ENCODE assay signal across 8 cellular contexts in the genomic region with DNA sequence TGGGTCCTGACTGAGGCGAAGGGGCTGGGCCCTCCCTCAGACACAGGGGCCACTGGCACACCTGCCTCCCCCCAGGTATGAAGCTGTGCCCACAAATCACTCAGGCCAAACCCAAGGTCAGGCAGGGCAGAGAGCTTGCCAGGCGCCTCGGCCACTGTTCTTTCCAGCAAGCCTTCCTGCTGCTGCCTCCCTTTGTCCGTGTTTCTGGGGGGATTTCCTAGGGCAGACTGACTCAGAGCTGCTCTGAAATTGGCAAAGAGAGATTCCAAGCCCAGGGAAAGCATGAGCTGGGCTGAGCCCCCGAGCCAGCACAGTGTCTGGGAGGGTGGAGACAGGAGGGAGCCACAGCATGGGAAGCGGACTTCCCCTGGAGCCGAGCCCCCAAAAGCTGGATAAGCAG. TPM values are rescaled to one million over a fixed set of nuclear protein-coding genes. Genes with fewer than 3 reads are reported as not detected.
DNase-seq lines count a peak whose midpoint lies in the region; ATAC-seq and TF ChIP-seq lines count a peak whose summit lies in the region.

No MANE protein-coding gene starts in this region.

- H3K4me3 ChIP-seq in Panc1 (ENCODE audit: low read depth in 2 of 2, low read length in 2 of 2) (no peak overlapping the region), endodermal cell (ENCODE audit: low read length) (no peak overlapping the region), mesodermal cell (ENCODE audit: extremely low read depth, insufficient read depth, low read length, poor library complexity, severe bottlenecking) (no peak overlapping the region), thymus (ENCODE audit: low read length) (no peak overlapping the region)

- no peaks in the 10 kb centered on the region for H3K27me3 ChIP-seq in Panc1 (ENCODE audit: control insufficient read depth, insufficient read depth, low read length)
- H3K27me3 ChIP-seq in endodermal cell (ENCODE audit: control insufficient read depth, insufficient read depth, low read length, poor library complexity, severe bottlenecking): no peaks in the 10 kb centered on the region
- H3K27me3 ChIP-seq in thymus (ENCODE audit: control insufficient read depth, insufficient read depth): no peaks in the 10 kb centered on the region

- no peak overlapping the region for H3K9ac ChIP-seq in endodermal cell (ENCODE audit: extremely low read depth, low read length, poor library complexity, severe bottlenecking)

- H3K36me3 ChIP-seq in Panc1 (ENCODE audit: control insufficient read depth, insufficient read depth, low read length) (no peaks in the 10 kb centered on the region), endodermal cell (ENCODE audit: control insufficient read depth, insufficient read depth, low read length) (peaks cover 15% of the 10 kb centered on the region), mesodermal cell (ENCODE audit: control insufficient read depth, insufficient read depth, low read length) (peaks cover 5% of the 10 kb centered on the region), thymus (ENCODE audit: control insufficient read depth, insufficient read depth) (peaks cover 18% of the 10 kb centered on the region)

- intact Hi-C loops in Panc1 (cut with micrococcal nuclease; ENCODE audit: unreplicated experiment): no loop called here

- H3K9me3 Mint-ChIP-seq in endodermal cell: no peaks in the 10 kb centered on the region

- POLR2A ChIA-PET in Panc1 (lab: Charles Lee): interaction anchor here (0.7 kb wide), 1 partner anchor 130 kb away, joined by 3 read pairs; a partner anchor contains a TSS

- CTCF ChIA-PET in Panc1 (lab: Charles Lee): interaction anchor here (1.2 kb wide), 1 partner anchor 109 kb away, joined by 3 read pairs; no protein-coding TSS in a partner anchor

- in situ Hi-C loops in Panc1 (cut with HindIII; ENCODE audit: low pct_unique_long_range_greater_than_20kb, low sequenced_read_pairs): no loop called here

- no peak for TF ChIP-seq CTCF in Panc1 (IDR thresholded peaks at IDR 0.05)
- no peak for TF ChIP-seq CTCF in endodermal cell (conservative IDR thresholded peaks at IDR 0.05)

- H3K4me1 ChIP-seq in Panc1 (ENCODE audit: control insufficient read depth, insufficient read depth, low read length) (peaks cover 9% of the 10 kb centered on the region; the same call in 1 of the 2 replicates), endodermal cell (ENCODE audit: control insufficient read depth, insufficient read depth, low read length) (peaks cover 3% of the 10 kb centered on the region), mesodermal cell (ENCODE audit: control insufficient read depth, insufficient read depth, low read length, poor library complexity, severe bottlenecking) (peaks cover 53% of the 10 kb centered on the region), thymus (ENCODE audit: control insufficient read depth, insufficient read depth, low read length) (no peaks in the 10 kb centered on the region)

- DNase-seq in Panc1 (ENCODE audit: low read depth, low spot score): no peak
- DNase-seq in endodermal cell: no peak
- DNase-seq in NCI-H526 (lab: John Stamatoyannopoulos, UW): no peak
- DNase-seq in COR-L47 (lab: John Stamatoyannopoulos, UW): no peak

- no TSS peak for BruUV-seq in Panc1 (replicated peaks; lab: Mats Ljungman, UMichigan)

- no peaks in the 10 kb centered on the region for H3K27me3 Mint-ChIP-seq in endodermal cell (ENCODE audit: insufficient read depth)

- WGBS in endodermal cell (ENCODE audit: insufficient coverage in 1 of 2, insufficient read length in 1 of 2), 2 experiments: 76 to 85% methylated on average over 6 to 7 of the region's 7 CpGs
- WGBS in mesodermal cell (ENCODE audit: insufficient coverage in 2 of 2), 2 experiments: 77 to 78% methylated on average over 7 of the region's 7 CpGs
- 96% methylated on average over 7 of the region's 7 CpGs for WGBS in thymus

- H3K36me3 Mint-ChIP-seq in endodermal cell (ENCODE audit: low read depth): peaks cover 7% of the 10 kb centered on the region

- peaks cover 17% of the 10 kb centered on the region for H3K4me1 Mint-ChIP-seq in endodermal cell

- H3K4me3 Mint-ChIP-seq in endodermal cell: no peak overlapping the region

- no peak overlapping the region for H3K27ac Mint-ChIP-seq in endodermal cell

- ATAC-seq in Panc1 (peak; percentile 60), GM18868 (IDR thresholded peaks at IDR 0.05; ENCODE audit: unreplicated experiment) (no peak), GM21526 (IDR thresholded peaks at IDR 0.05; ENCODE audit: low FRiP score, unreplicated experiment) (no peak)

- 0 out of 2 replicates have a peak overlapping the region, but pooled peaks have one; percentile 7 for H3K27ac ChIP-seq in Panc1 (ENCODE audit: low read length)
- H3K27ac ChIP-seq in endodermal cell (ENCODE audit: low read depth, low read length): peak overlapping the region; percentile 95
- peak overlapping the region; percentile 95 for H3K27ac ChIP-seq in mesodermal cell (ENCODE audit: low read depth, low read length, severe bottlenecking)
- H3K27ac ChIP-seq in thymus (ENCODE audit: low read depth): peak overlapping the region; percentile 38

- H3K9me3 ChIP-seq in Panc1 (ENCODE audit: control insufficient read depth, insufficient read depth, low read depth, low read length) (no peaks in the 10 kb centered on the region), endodermal cell (ENCODE audit: control insufficient read depth, low read length) (no peaks in the 10 kb centered on the region), mesodermal cell (ENCODE audit: control insufficient read depth, low read length) (no peaks in the 10 kb centered on the region), thymus (ENCODE audit: control insufficient read depth) (no peaks in the 10 kb centered on the region)

RNA-seq across cellular contexts. Expression of a gene that starts 33.2 kb away (rescaled TPM):
- total RNA-seq in Panc1 (2021; ENCODE audit: unreplicated experiment) (57.7 TPM), endodermal cell (10 to 100 TPM; 70.0 to 89.7 TPM)
- polyA plus RNA-seq in Panc1 (2012; ENCODE audit: insufficient read length): 33.6 TPM
- 36.8 TPM for polyA plus RNA-seq in endodermal cell (2013, experiment 1 of 2)
- polyA plus RNA-seq in endodermal cell (2013, experiment 2 of 2): 37.3 TPM
- polyA plus RNA-seq in mesodermal cell (2013, experiment 1 of 2): 25.4 TPM
- 28.8 TPM for polyA plus RNA-seq in mesodermal cell (2013, experiment 2 of 2)
- polyA plus RNA-seq in thymus: 10.5 TPM

Comparison
In these comparisons a context has a peak if more than half of its experiments do, and no peak if none do; other contexts are left out.
1. H3K27ac ChIP-seq: peak in every context shown above with its lines; median percentile 95 in endodermal cell; 95 in mesodermal cell; 38 in thymus; 7 in Panc1.